Comparison of ENCODE assay signal across 9 cellular contexts in genomic region chr9:136729144-136729543, GRCh38. TPM values are rescaled to one million over a fixed set of nuclear protein-coding genes. Genes with fewer than 3 reads are reported as not detected.
DNase-seq lines count a peak whose midpoint lies in the region; ATAC-seq and TF ChIP-seq lines count a peak whose summit lies in the region.
"Had no signal": no experiment of that assay in that cellular context is flagged by ENCODE, and none has a peak within 500 bp of the region (broad histone marks: within the 10 kb centered on the region; RNA-seq: fewer than 3 reads in every experiment).

No MANE protein-coding gene starts in this region.

- no peaks in the 10 kb centered on the region for H3K9me3 ChIP-seq in muscle layer of colon (ENCODE audit: low read length)

- no peaks in the 10 kb centered on the region for H3K9me3 Mint-ChIP-seq in MCF 10A (ENCODE audit: unreplicated experiment)

- H3K27me3 Mint-ChIP-seq in MCF 10A (ENCODE audit: insufficient read depth, unreplicated experiment): no peaks in the 10 kb centered on the region

- POLR2A ChIA-PET in MCF 10A (lab: Yijun Ruan, JAX): interaction anchor here (0.6 to 5.1 kb wide), 9 partner anchors 8 to 775 kb away, joined by 3 to 44 read pairs (median 4); no protein-coding TSS in a partner anchor

- peaks cover 11% of the 10 kb centered on the region for H3K4me1 Mint-ChIP-seq in MCF 10A (ENCODE audit: insufficient read depth, unreplicated experiment)

- ATAC-seq in GM21515 (IDR thresholded peaks at IDR 0.05; ENCODE audit: unreplicated experiment): no peak
- ATAC-seq in GM18861 (IDR thresholded peaks at IDR 0.05; ENCODE audit: unreplicated experiment): no peak

- peak overlapping the region; percentile 96 for H3K4me3 ChIP-seq in AG10803 (ENCODE audit: low read length)
- H3K4me3 ChIP-seq in KMS-11 (IDR thresholded peaks at IDR 0.05; ENCODE audit: insufficient read depth, low read depth, low read length): no peak overlapping the region
- peak overlapping the region; percentile 44 to 97 for H3K4me3 ChIP-seq in muscle layer of colon (ENCODE audit: low read depth in 1 of 2, low read length in 2 of 2)

- peak overlapping the region; percentile 96; the same call in 1 of the 2 replicates for H3K4me2 ChIP-seq in KMS-11

- peaks cover 31% of the 10 kb centered on the region; the same call in 1 of the 2 replicates for H4K20me1 ChIP-seq in KMS-11 (ENCODE audit: insufficient read depth)

- H3K27ac ChIP-seq in KMS-11 (no peak overlapping the region), muscle layer of colon (ENCODE audit: low read depth, low read length) (peak overlapping the region; percentile 3)

- BruUV-seq in MCF 10A (replicated peaks; lab: Mats Ljungman, UMichigan): no TSS peak

- H3K27me3 ChIP-seq in KMS-11 (ENCODE audit: insufficient read depth, low read depth) (no peaks in the 10 kb centered on the region), muscle layer of colon (ENCODE audit: control insufficient read depth in 1 of 2, insufficient read depth in 2 of 2, low read length in 2 of 2) (no peaks in the 10 kb centered on the region)

- H3K4me1 ChIP-seq in KMS-11 (ENCODE audit: low read depth, poor library complexity, severe bottlenecking) (peaks cover 22% of the 10 kb centered on the region), muscle layer of colon (ENCODE audit: insufficient read depth, low read length) (peaks cover 27% of the 10 kb centered on the region)

- H3K9ac ChIP-seq in KMS-11: no peak overlapping the region
- H3K9ac ChIP-seq in muscle layer of colon (ENCODE audit: low read length): no peak overlapping the region

- TF ChIP-seq CTCF in AG10803 (conservative IDR thresholded peaks at IDR 0.05; ENCODE audit: low read length) (no peak), KMS-11 (conservative IDR thresholded peaks at IDR 0.05; ENCODE audit: low read depth, low read length) (no peak), MCF 10A (IDR thresholded peaks at IDR 0.05; ENCODE audit: unreplicated experiment) (no peak)

- H3K79me2 ChIP-seq in KMS-11 (ENCODE audit: insufficient read depth, low read depth): peaks cover 28% of the 10 kb centered on the region

- CTCF ChIA-PET in MCF 10A (lab: Yijun Ruan, JAX): interaction anchor here (0.6 to 1.7 kb wide), 15 partner anchors 9 to 518 kb away, joined by 3 to 8 read pairs (median 3); no protein-coding TSS in a partner anchor

- H3K36me3 ChIP-seq in KMS-11 (ENCODE audit: insufficient read depth): no peaks in the 10 kb centered on the region; the same call in 1 of the 2 replicates
- H3K36me3 ChIP-seq in muscle layer of colon (ENCODE audit: insufficient read depth, low read length): peaks cover 23% of the 10 kb centered on the region

- H3K36me3 Mint-ChIP-seq in MCF 10A (ENCODE audit: insufficient read depth, unreplicated experiment): peaks cover 40% of the 10 kb centered on the region

- H3K27ac Mint-ChIP-seq in MCF 10A (ENCODE audit: low read depth, unreplicated experiment): no peak overlapping the region

- intact Hi-C loops in MCF 10A (cut with micrococcal nuclease): no loop called here

- no peak for DNase-seq in AG10803 (ENCODE audit: low read depth)
- peak; percentile 48 for DNase-seq in MCF 10A (ENCODE audit: unreplicated experiment)
- no peak for DNase-seq in HCEC 1CT
- no peak for DNase-seq in NCI-H2029 treated with DMSO at 0.1 percent for 48 hours (lab: John Stamatoyannopoulos, UW)

- no peak overlapping the region for H2AFZ ChIP-seq in KMS-11 (ENCODE audit: low read depth)

- H3K4me3 Mint-ChIP-seq in MCF 10A (ENCODE audit: unreplicated experiment): peak overlapping the region; percentile 91

RNA-seq across cellular contexts. Expression of gene LCN10, which starts 13.6 kb away (rescaled TPM):
- total RNA-seq in MCF 10A (2022): not detected in 2 replicates

RNA-seq across cellular contexts. Expression of gene DIPK1B, which starts 16.8 kb away (rescaled TPM):
- not detected in 2 replicates for total RNA-seq in MCF 10A (2022)

RNA-seq across cellular contexts. Expression of gene LCN6, which starts 19.2 kb away (rescaled TPM):
- total RNA-seq in MCF 10A (2022): not detected in 2 replicates
- total RNA-seq: liver had no signal

RNA-seq across cellular contexts. Expression of gene LCN8, which starts 28.9 kb away (rescaled TPM):
- total RNA-seq in MCF 10A (2022): not detected in 2 replicates
- total RNA-seq: liver had no signal

RNA-seq across cellular contexts. Expression of gene LCN15, which starts 35.2 kb away (rescaled TPM):
- not detected in 2 replicates for total RNA-seq in MCF 10A (2022)
- total RNA-seq: liver had no signal
